In genomic region chr4:177005801-177006230, GRCh38 we compare ENCODE assay signal across 13 cellular contexts.
DNase-seq lines count a peak whose midpoint lies in the region; ATAC-seq and TF ChIP-seq lines count a peak whose summit lies in the region.
"Had no signal": no experiment of that assay in that cellular context is flagged by ENCODE, and none has a peak within 500 bp of the region (broad histone marks: within the 10 kb centered on the region; RNA-seq: fewer than 3 reads in every experiment).

No MANE protein-coding gene starts in this region.

- TF ChIP-seq CTCF in AG04450 (IDR thresholded peaks at IDR 0.05; ENCODE audit: low read depth, low read length), result no peak
- no peak for TF ChIP-seq CTCF in fibroblast of pulmonary artery (IDR thresholded peaks at IDR 0.05; ENCODE audit: low read length, missing control alignments)
- no peak for TF ChIP-seq CTCF in adrenal gland (IDR thresholded peaks at IDR 0.05)

- CTCF ChIA-PET in AG04450 (lab: Charles Lee), result no interaction called here

- H3K9me3 ChIP-seq in AG04450 (ENCODE audit: control insufficient read depth, insufficient read depth, low read length), result no peaks in the 10 kb centered on the region
- no peaks in the 10 kb centered on the region for H3K9me3 ChIP-seq in adrenal gland (replicated peaks in 1 of 3)
- H3K9me3 ChIP-seq: right lobe of liver had no signal

- H3K4me1 ChIP-seq in adrenal gland (replicated peaks in 1 of 2), result no peaks in the 10 kb centered on the region
- H3K4me1 ChIP-seq: right lobe of liver had no signal

- no peak overlapping the region for H3K4me3 ChIP-seq in AG04450 (ENCODE audit: low read depth, low read length)
- no peak overlapping the region for H3K4me3 ChIP-seq in fibroblast of pulmonary artery (replicated peaks; ENCODE audit: low read depth, low read length)
- H3K4me3 ChIP-seq in adrenal gland, result no peak overlapping the region
- H3K4me3 ChIP-seq: right lobe of liver had no signal

- TF ChIP-seq POLR2A in adrenal gland (IDR thresholded peaks at IDR 0.05), result no peak

- ATAC-seq in HG02610 (IDR thresholded peaks at IDR 0.05; ENCODE audit: unreplicated experiment) (peak; percentile 45), SK-N-SH treated with all-trans-retinoic acid at 6 μM for 48 hours (peak; percentile 61), HG02763 (IDR thresholded peaks at IDR 0.05; ENCODE audit: unreplicated experiment) (no peak)
- ATAC-seq: right lobe of liver had no signal

- H3K27ac ChIP-seq in AG04450 (ENCODE audit: low read depth, low read length) (no peak overlapping the region), adrenal gland (no peak overlapping the region)
- H3K27ac ChIP-seq: C4-2B, KMS-11, right lobe of liver had no signal

- peak; percentile 30 for DNase-seq in AG04450 (ENCODE audit: low read depth, low spot score)
- DNase-seq in fibroblast of pulmonary artery (ENCODE audit: low read depth), result peak; percentile 72
- DNase-seq in adrenal gland, result no peak
- no peak for DNase-seq in SKM-1 treated with dmso at 0.1 percent for 144 hours (lab: John Stamatoyannopoulos, UW; ENCODE audit: unreplicated experiment)
- no peak for DNase-seq in SHP77 treated with DMSO at 0.1 percent for 48 hours (lab: John Stamatoyannopoulos, UW)
- DNase-seq: endodermal cell, H9, right lobe of liver had no signal

- intact Hi-C loops in adrenal gland (cut with DNase I), result no loop called here

- 31 to 66% (median 57%) methylated on average over 2 of the region's 2 CpGs for WGBS in adrenal gland, 4 donors

- H3K36me3 ChIP-seq in adrenal gland (replicated peaks in 1 of 2), result no peaks in the 10 kb centered on the region
- H3K36me3 ChIP-seq: right lobe of liver had no signal

- POLR2A ChIA-PET in AG04450 (lab: Yijun Ruan, JAX), result interaction anchor here (0.7 kb wide), 1 partner anchor 74 kb away, joined by 3 read pairs; no protein-coding TSS in a partner anchor

- H3K27me3 ChIP-seq in AG04450 (ENCODE audit: control insufficient read depth, insufficient read depth, low read length), result no peaks in the 10 kb centered on the region
- no peaks in the 10 kb centered on the region for H3K27me3 ChIP-seq in adrenal gland
- H3K27me3 ChIP-seq: right lobe of liver had no signal

TF ChIP-seq in SK-N-SH treated with all-trans-retinoic acid at 6 μM for 48 hours, 23 proteins besides CTCF, POLR2A, EP300 and RAD21 (continues in another document):
- TF ChIP-seq OSR1 (CRISPR knock-in tag; IDR thresholded peaks at IDR 0.05) (peak; percentile 99), GLIS3 (CRISPR knock-in tag; IDR thresholded peaks at IDR 0.05) (no peak), ZFP30 (CRISPR knock-in tag; IDR thresholded peaks at IDR 0.05) (no peak), ZNF8 (CRISPR knock-in tag; IDR thresholded peaks at IDR 0.05) (no peak; the same call in 1 of the 2 replicates), ZFP3 (CRISPR knock-in tag; IDR thresholded peaks at IDR 0.05) (peak; percentile 88; the same call in 1 of the 2 replicates), TCF4 (CRISPR knock-in tag; IDR thresholded peaks at IDR 0.05; ENCODE audit: borderline replicate concordance) (no peak), CSDC2 (CRISPR knock-in tag; IDR thresholded peaks at IDR 0.05) (peak; percentile 97; the same call in 1 of the 2 replicates), CREB5 (CRISPR knock-in tag; IDR thresholded peaks at IDR 0.05; ENCODE audit: low read depth) (no peak), TSHZ2 (CRISPR knock-in tag; IDR thresholded peaks at IDR 0.05) (no peak), ARNTL (CRISPR knock-in tag; IDR thresholded peaks at IDR 0.05; ENCODE audit: borderline replicate concordance, low read depth) (no peak), TOX (CRISPR knock-in tag; IDR thresholded peaks at IDR 0.05; ENCODE audit: borderline replicate concordance) (peak; percentile 95), RARB (CRISPR knock-in tag; IDR thresholded peaks at IDR 0.05) (peak; percentile 95), CSRNP3 (CRISPR knock-in tag; IDR thresholded peaks at IDR 0.05) (no peak), PATZ1 (CRISPR knock-in tag; IDR thresholded peaks at IDR 0.05; ENCODE audit: borderline replicate concordance) (peak; percentile 88), PPARA (CRISPR knock-in tag; IDR thresholded peaks at IDR 0.05; ENCODE audit: borderline replicate concordance) (no peak), SNAI2 (CRISPR knock-in tag; IDR thresholded peaks at IDR 0.05) (no peak), BACH2 (CRISPR knock-in tag; IDR thresholded peaks at IDR 0.05; ENCODE audit: borderline replicate concordance) (no peak), ZNF70 (CRISPR knock-in tag; IDR thresholded peaks at IDR 0.05) (no peak), ISL1 (CRISPR knock-in tag; IDR thresholded peaks at IDR 0.05) (no peak; the same call in 1 of the 2 replicates), POU6F1 (CRISPR knock-in tag; IDR thresholded peaks at IDR 0.05; ENCODE audit: borderline replicate concordance, low read depth) (peak; percentile 97; the same call in 1 of the 2 replicates)

Comparison
In these comparisons a context has a peak if more than half of its experiments do, and no peak if none do; other contexts are left out.
1. DNase-seq: peak in AG04450 (single experiment) and fibroblast of pulmonary artery (single experiment); none in adrenal gland (0 of 7), SKM-1 treated with dmso at 0.1 percent for 144 hours (single experiment) and SHP77 treated with DMSO at 0.1 percent for 48 hours (single experiment).